In the genomic region with DNA sequence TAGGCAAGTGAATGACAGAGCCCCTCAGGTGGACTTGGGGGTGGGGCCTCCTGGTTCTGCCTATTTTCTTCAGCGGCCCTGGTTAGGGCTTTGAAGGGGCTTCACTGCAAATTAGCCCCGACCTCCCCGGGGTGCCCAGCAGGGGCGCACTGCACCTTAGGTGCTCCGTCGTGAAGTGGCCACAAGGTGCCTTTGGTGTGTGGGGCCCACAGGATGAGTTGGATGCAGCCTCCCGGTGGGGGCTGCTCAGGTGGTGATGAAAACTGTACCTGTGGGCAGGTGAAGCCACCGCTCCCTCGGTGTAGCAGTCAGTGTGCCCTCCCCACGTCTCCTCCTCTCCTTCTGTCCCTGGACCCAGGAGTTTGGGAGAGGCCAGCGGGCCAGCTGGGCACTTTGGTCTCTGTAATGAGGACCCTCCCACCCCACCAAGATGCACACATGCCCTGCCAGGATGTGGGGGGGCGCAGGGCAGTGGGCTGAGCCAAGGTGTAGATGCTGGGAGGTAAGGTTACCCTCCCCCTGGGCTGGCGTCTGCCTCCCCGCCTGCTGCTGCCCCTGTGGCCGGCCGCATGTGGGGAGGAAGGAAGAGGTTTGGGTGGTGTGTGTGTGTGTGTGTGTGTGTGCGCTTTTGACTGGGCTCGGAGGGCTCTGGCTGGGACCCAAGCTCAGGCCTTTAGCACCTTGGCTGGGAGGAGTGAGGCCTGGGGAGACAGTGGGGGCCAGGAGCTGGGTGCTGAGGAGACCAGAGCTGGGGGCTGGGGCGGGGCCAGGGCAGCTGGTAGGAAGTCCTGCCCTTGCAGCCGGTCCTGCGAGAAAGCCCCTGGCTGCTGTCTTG, we compare ENCODE assay signal across 9 cellular contexts. TPM values are rescaled to one million over a fixed set of nuclear protein-coding genes. Genes with fewer than 3 reads are reported as not detected.
DNase-seq lines count a peak whose midpoint lies in the region; ATAC-seq and TF ChIP-seq lines count a peak whose summit lies in the region.
"Had no signal": no experiment of that assay in that cellular context is flagged by ENCODE, and none has a peak within 500 bp of the region (broad histone marks: within the 10 kb centered on the region; RNA-seq: fewer than 3 reads in every experiment).

No MANE protein-coding gene starts in this region.

- no peak overlapping the region for H3K4me3 ChIP-seq in GM23338
- no peak overlapping the region for H3K4me3 ChIP-seq in endodermal cell (ENCODE audit: low read length)

- H3K27me3 ChIP-seq in GM23338 (ENCODE audit: insufficient read depth) (no peaks in the 10 kb centered on the region), endodermal cell (ENCODE audit: control insufficient read depth, insufficient read depth, low read length, poor library complexity, severe bottlenecking) (no peaks in the 10 kb centered on the region)

- H3K9ac ChIP-seq in endodermal cell (ENCODE audit: extremely low read depth, low read length, poor library complexity, severe bottlenecking), result no peak overlapping the region

- no peaks in the 10 kb centered on the region for H3K9me3 Mint-ChIP-seq in GM23338
- no peaks in the 10 kb centered on the region for H3K9me3 Mint-ChIP-seq in endodermal cell

- H3K36me3 Mint-ChIP-seq in GM23338 (ENCODE audit: low read depth) (no peaks in the 10 kb centered on the region), endodermal cell (ENCODE audit: low read depth) (no peaks in the 10 kb centered on the region)

- peaks cover 58% of the 10 kb centered on the region for H3K79me2 ChIP-seq in GM23338 (replicated peaks; ENCODE audit: insufficient read depth)

- DNase-seq in GM23338 (ENCODE audit: low spot score) (no peak), T-helper 22 cell (ENCODE audit: low read depth) (peak; percentile 36), endodermal cell (no peak), sciatic nerve (ENCODE audit: low spot score) (no peak), NCI-H128 (lab: John Stamatoyannopoulos, UW; ENCODE audit: unreplicated experiment) (no peak), hepatic stellate cell (ENCODE audit: low spot score) (no peak)

- WGBS in endodermal cell (ENCODE audit: insufficient coverage in 1 of 2, insufficient read length in 1 of 2), 2 experiments, result 92 to 98% methylated on average over 8 to 21 of the region's 21 CpGs

- no peak overlapping the region for H2AFZ ChIP-seq in GM23338

- TF ChIP-seq CTCF in GM23338 (conservative IDR thresholded peaks at IDR 0.05; ENCODE audit: low read depth in 2 of 2) (peak in 1 of 2 experiments; percentile 23; a peak in 2 of 4 replicates), endodermal cell (conservative IDR thresholded peaks at IDR 0.05) (peak; percentile 55)

- H3K4me2 ChIP-seq in GM23338, result no peak overlapping the region

- H3K9me2 ChIP-seq in GM23338 (ENCODE audit: insufficient read depth), result no peaks in the 10 kb centered on the region

- H3K4me1 ChIP-seq in GM23338 (ENCODE audit: insufficient read depth) (no peaks in the 10 kb centered on the region), endodermal cell (ENCODE audit: control insufficient read depth, insufficient read depth, low read length) (no peaks in the 10 kb centered on the region)

- no peak overlapping the region for H3K4me3 Mint-ChIP-seq in GM23338
- no peak overlapping the region for H3K4me3 Mint-ChIP-seq in endodermal cell

- H4K20me1 ChIP-seq in GM23338 (replicated peaks; ENCODE audit: insufficient read depth), result no peaks in the 10 kb centered on the region

- H3K27ac ChIP-seq in GM23338 (ENCODE audit: low read depth) (0 out of 2 replicates have a peak overlapping the region, but pooled peaks have one; percentile 59), endodermal cell (ENCODE audit: low read depth, low read length) (no peak overlapping the region)

- no peak; the same call in 2 of the 3 replicates for ATAC-seq in GM23338
- peak; percentile 2 for ATAC-seq in sciatic nerve
- ATAC-seq in HG02610 (IDR thresholded peaks at IDR 0.05; ENCODE audit: unreplicated experiment), result no peak
- no peak for ATAC-seq in HG02642 (IDR thresholded peaks at IDR 0.05; ENCODE audit: poor library complexity, unreplicated experiment)
- ATAC-seq: Panc1 had no signal

- H3K36me3 ChIP-seq in GM23338 (ENCODE audit: insufficient read depth), result no peaks in the 10 kb centered on the region
- no peaks in the 10 kb centered on the region for H3K36me3 ChIP-seq in endodermal cell (ENCODE audit: control insufficient read depth, insufficient read depth, low read length)

- no peaks in the 10 kb centered on the region for H3K9me3 ChIP-seq in endodermal cell (ENCODE audit: control insufficient read depth, low read length)

- intact Hi-C loops in sciatic nerve (cut with DNase I), result loop anchor here (2.0 kb wide), 1 partner anchor 59 kb away; no protein-coding TSS in a partner anchor

- peaks cover 12% of the 10 kb centered on the region for H3K4me1 Mint-ChIP-seq in GM23338
- H3K4me1 Mint-ChIP-seq in endodermal cell, result no peaks in the 10 kb centered on the region

- H3K27me3 Mint-ChIP-seq in GM23338 (ENCODE audit: insufficient read depth, low read depth, poor library complexity) (peaks cover 6% of the 10 kb centered on the region), endodermal cell (ENCODE audit: insufficient read depth) (no peaks in the 10 kb centered on the region)

- no peak overlapping the region for H3K27ac Mint-ChIP-seq in GM23338
- peak overlapping the region; percentile 58 for H3K27ac Mint-ChIP-seq in endodermal cell

- no peaks in the 10 kb centered on the region for H3F3A ChIP-seq in GM23338 (replicated peaks; ENCODE audit: low read depth)

TF ChIP-seq in GM23338, 12 proteins besides CTCF, POLR2A, EP300 and RAD21 (continues in another document):
- TF ChIP-seq EZH2phosphoT487 (IDR thresholded peaks at IDR 0.05; ENCODE audit: unreplicated experiment) (no peak), NANOG (IDR thresholded peaks at IDR 0.05; ENCODE audit: borderline replicate concordance) (no peak), ZNF114 (CRISPR knock-in tag; IDR thresholded peaks at IDR 0.05) (no peak), EZH2 (IDR thresholded peaks at IDR 0.05; ENCODE audit: low read depth, unreplicated experiment) (no peak), CREB1 (CRISPR knock-in tag; IDR thresholded peaks at IDR 0.05; ENCODE audit: low read depth) (no peak), POLR2AphosphoS5 (IDR thresholded peaks at IDR 0.05; ENCODE audit: low read depth) (no peak), ZNF331 (CRISPR knock-in tag; IDR thresholded peaks at IDR 0.05; ENCODE audit: low read depth) (no peak), JUNB (IDR thresholded peaks at IDR 0.05; ENCODE audit: unreplicated experiment) (no peak), STAT1 (IDR thresholded peaks at IDR 0.05; ENCODE audit: unreplicated experiment) (no peak)
- TF ChIP-seq, protein P1, sequence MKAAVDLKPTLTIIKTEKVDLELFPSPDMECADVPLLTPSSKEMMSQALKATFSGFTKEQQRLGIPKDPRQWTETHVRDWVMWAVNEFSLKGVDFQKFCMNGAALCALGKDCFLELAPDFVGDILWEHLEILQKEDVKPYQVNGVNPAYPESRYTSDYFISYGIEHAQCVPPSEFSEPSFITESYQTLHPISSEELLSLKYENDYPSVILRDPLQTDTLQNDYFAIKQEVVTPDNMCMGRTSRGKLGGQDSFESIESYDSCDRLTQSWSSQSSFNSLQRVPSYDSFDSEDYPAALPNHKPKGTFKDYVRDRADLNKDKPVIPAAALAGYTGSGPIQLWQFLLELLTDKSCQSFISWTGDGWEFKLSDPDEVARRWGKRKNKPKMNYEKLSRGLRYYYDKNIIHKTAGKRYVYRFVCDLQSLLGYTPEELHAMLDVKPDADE (IDR thresholded peaks at IDR 0.05), result no peak

RNA-seq across cellular contexts. Expression of a gene that starts 55.6 kb away (rescaled TPM):
- total RNA-seq in GM23338 (2014; rRNA removed; shearing (Covaris generic)), result 14.9 and 17.9 TPM in 2 replicates
- 4.8 and 4.9 TPM in 2 replicates for polyA plus RNA-seq in GM23338 (2016; fragmentation: Nextera tagmentation; extraction: Ambion mirVana)
- 10 to 100 TPM; 58.3 to 70.6 TPM for total RNA-seq in endodermal cell
- polyA plus RNA-seq in endodermal cell (2013, experiment 1 of 2), result 37.4 TPM
- 33.9 TPM for polyA plus RNA-seq in endodermal cell (2013, experiment 2 of 2)
- total RNA-seq in sciatic nerve, result 78.1 TPM
